ENCODE assay signal across 30 cellular contexts in the genomic region with DNA sequence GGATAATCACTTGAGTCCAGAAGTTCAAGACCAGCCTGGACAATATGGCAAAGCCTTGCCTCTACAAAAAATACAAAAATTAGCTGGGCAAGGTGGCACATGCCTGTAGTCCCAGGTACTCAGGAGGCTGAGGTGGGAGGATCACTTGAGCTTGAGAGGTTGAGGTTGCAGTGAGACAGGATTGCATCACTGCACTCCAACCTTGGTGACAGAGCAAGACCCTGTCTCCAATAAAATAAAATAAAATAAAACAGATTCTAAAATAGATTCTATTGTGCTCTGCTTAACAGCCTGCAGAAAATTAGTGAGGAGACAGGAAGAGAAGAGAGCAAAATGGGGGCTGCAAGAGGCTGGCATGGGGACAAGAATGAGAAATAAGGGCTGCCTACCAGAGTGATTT.
"Had no signal": no experiment of that assay in that cellular context is flagged by ENCODE, and none has a peak within 500 bp of the region (broad histone marks: within the 10 kb centered on the region; RNA-seq: fewer than 3 reads in every experiment).

No MANE protein-coding gene starts in this region.

- H3K4me2 ChIP-seq: KMS-11, SK-N-SH had no signal

- H2AFZ ChIP-seq: PC-9 had no signal

- H3K9me3 ChIP-seq: SJSA1, SK-N-SH had no signal

- H3K9ac ChIP-seq: KMS-11, SK-N-SH had no signal

- H3K27ac ChIP-seq: KMS-11, PC-9, SJSA1 had no signal

- DNase-seq: Karpas-422, MM.1S, NCI-H1092, NCI-H1105, NCI-H1417 treated with DMSO at 0.1 percent for 48 hours, NCI-H1436 treated with DMSO at 0.1 percent for 48 hours, NCI-H1694 treated with DMSO at 0.1 percent for 48 hours, NCI-H187 treated with DMSO at 0.1 percent for 48 hours, NCI-H2029, NCI-H2081, NCI-H2171, NCI-H226, NCI-H446 treated with DMSO at 0.1 percent for 48 hours, NCI-H510A, NCI-H524, NCI-H526, NCI-H69, NCI-H748 treated with DMSO at 0.1 percent for 48 hours, NCI-H82, PC-9, Right ventricle myocardium superior, RPMI8226, SHP77 treated with DMSO at 0.1 percent for 48 hours, SK-N-SH, SW 1271, T-helper 1 cell had no signal

- ATAC-seq: Panc1 had no signal

- H3K36me3 ChIP-seq: SJSA1 had no signal

- H3K4me3 ChIP-seq: PC-9, SJSA1 had no signal

- FAIRE-seq: RCC 7860 had no signal
